ENCODE assay signal across 8 cellular contexts in the genomic region with DNA sequence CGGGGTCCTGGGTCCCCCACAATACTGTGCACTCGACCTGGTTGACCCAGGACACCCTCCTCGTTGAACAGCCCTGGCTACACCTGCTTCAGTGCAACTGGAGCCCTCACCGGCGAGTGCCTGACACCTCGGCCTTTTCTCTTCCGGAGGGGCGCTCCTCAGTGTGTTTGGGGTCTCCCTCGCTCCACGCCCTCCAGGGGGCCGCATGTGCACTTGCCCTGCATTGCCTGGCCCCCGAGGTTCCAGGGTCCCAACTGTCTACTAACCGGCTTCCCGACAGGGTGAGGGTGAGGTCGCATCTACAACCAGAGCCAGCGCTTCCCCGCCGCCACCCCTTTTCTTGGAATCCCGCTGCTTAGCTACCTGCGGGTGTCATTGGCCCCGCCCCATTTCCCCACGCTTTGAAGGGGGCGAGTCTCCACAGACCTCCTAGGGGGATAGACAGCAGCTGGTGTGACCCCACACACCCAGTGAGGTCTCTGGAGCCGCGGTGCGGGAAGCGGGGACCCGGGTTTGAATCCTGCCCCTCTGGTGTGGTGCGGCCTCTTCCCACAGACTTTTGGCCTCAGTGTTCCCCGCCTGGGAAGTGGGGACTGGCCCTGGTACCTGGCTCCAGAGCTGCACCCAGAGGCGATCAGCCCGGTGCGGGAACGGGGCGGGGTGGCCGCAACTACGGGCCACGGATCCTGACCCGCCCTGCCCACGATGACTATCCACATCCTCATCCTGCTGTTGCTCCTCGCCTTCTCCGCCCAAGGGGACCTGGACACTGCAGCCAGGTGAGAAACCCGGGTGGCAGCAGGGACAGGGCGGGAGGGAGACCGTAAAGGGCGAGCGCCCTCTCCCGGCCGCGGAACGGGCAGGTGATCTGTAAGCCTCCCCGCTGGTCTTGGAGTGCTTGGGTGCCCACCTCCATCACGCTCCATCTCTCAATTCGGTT. TPM values are rescaled to one million over a fixed set of nuclear protein-coding genes. Genes with fewer than 3 reads are reported as not detected.
DNase-seq lines count a peak whose midpoint lies in the region; ATAC-seq and TF ChIP-seq lines count a peak whose summit lies in the region.

A gene with protein sequence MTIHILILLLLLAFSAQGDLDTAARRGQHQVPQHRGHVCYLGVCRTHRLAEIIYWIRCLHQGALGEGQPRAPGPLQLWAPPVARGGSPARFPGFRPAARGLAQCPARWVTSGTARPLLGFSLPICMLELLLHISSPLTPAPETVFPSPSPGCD (plus strand): TSS at position 462 of the 940 bp plus-strand sequence. CDS start 244 bp downstream, at position 706.

- peak within 1 kb of the TSS; percentile 84 for H2AFZ ChIP-seq in ACC112 (ENCODE audit: low read length, unreplicated experiment)
- no peak within 1 kb of the TSS; the same call in 1 of the 2 replicates for H2AFZ ChIP-seq in GM23338
- H2AFZ ChIP-seq in SK-N-SH (ENCODE audit: low read depth): peak within 1 kb of the TSS; percentile 81; the same call in 1 of the 2 replicates
- no peak within 1 kb of the TSS for H2AFZ ChIP-seq in Karpas-422 (ENCODE audit: low read length)

- peak; percentile 51 for TF ChIP-seq RAD21 in SK-N-SH (IDR thresholded peaks at IDR 0.05; ENCODE audit: low read length)

- DNase-seq in GM23338 (ENCODE audit: low spot score) (peak; percentile 85), SK-N-SH (peak; percentile 82), coronary artery (ENCODE audit: low spot score) (no peak), lung (ENCODE audit: low spot score) (no peak), superior temporal gyrus (ENCODE audit: extremely low spot score) (peak; percentile 42), Karpas-422 (no peak)

- peaks cover 44% of the 10 kb centered on the region for H3K4me1 Mint-ChIP-seq in GM23338

- H3K27ac ChIP-seq in ACC112 (ENCODE audit: low read depth, low read length) (peak within 1 kb of the TSS; percentile 29; the same call in 1 of the 2 replicates), GM23338 (ENCODE audit: low read depth) (peak within 1 kb of the TSS; percentile 85), SK-N-SH (ENCODE audit: low read depth in 2 of 2, low read length in 1 of 2) (peak within 1 kb of the TSS; percentile 60 to 95), coronary artery (peak within 1 kb of the TSS in 1 of 2 donors; percentile 49), lung (ENCODE audit: low read depth in 1 of 2, low read length in 1 of 2) (peak within 1 kb of the TSS; percentile 58 to 77), Karpas-422 (ENCODE audit: low read length) (no peak within 1 kb of the TSS)

- H3K4me3 ChIP-seq in ACC112 (ENCODE audit: low read depth, low read length): peak within 1 kb of the TSS; percentile 81
- peak within 1 kb of the TSS; percentile 97 for H3K4me3 ChIP-seq in GM23338
- peak within 1 kb of the TSS; percentile 77 to 81 for H3K4me3 ChIP-seq in SK-N-SH (ENCODE audit: low read depth in 2 of 2, low read length in 1 of 2)
- peak within 1 kb of the TSS; percentile 61 for H3K4me3 ChIP-seq in coronary artery
- peak within 1 kb of the TSS; percentile 39 for H3K4me3 ChIP-seq in lung
- no peak within 1 kb of the TSS for H3K4me3 ChIP-seq in Karpas-422 (ENCODE audit: low read length)

- peak within 1 kb of the TSS; percentile 94 for H3K4me3 Mint-ChIP-seq in GM23338

- ATAC-seq in GM23338 (peak; percentile 62), lung (ENCODE audit: insufficient read depth, low FRiP score) (no peak), HG03457 (IDR thresholded peaks at IDR 0.05; ENCODE audit: unreplicated experiment) (no peak)

- H3K4me1 ChIP-seq in ACC112 (ENCODE audit: control insufficient read depth, insufficient read depth, low read length, unreplicated experiment): no peaks in the 10 kb centered on the region
- H3K4me1 ChIP-seq in GM23338 (ENCODE audit: insufficient read depth): peaks cover 29% of the 10 kb centered on the region
- H3K4me1 ChIP-seq in SK-N-SH (ENCODE audit: control insufficient read depth in 1 of 2, insufficient read depth in 2 of 2, low read depth in 1 of 2, low read length in 1 of 2): peaks cover 6 to 28% of the 10 kb centered on the region in 2 experiments; a peak in 2 of 4 replicates
- peaks cover 0 to 16% of the 10 kb centered on the region in 2 donors for H3K4me1 ChIP-seq in lung (ENCODE audit: control insufficient read depth in 2 of 2, insufficient read depth in 2 of 2, low read length in 2 of 2)
- no peaks in the 10 kb centered on the region for H3K4me1 ChIP-seq in Karpas-422 (ENCODE audit: low read length)

- H4K20me1 ChIP-seq in GM23338 (replicated peaks; ENCODE audit: insufficient read depth) (peaks cover 25% of the 10 kb centered on the region), SK-N-SH (ENCODE audit: insufficient read depth) (0 out of 2 replicates have a peak, but pooled peaks cover 4% of the 10 kb centered on the region), Karpas-422 (ENCODE audit: insufficient read depth, low read depth, low read length) (peaks cover 18% of the 10 kb centered on the region; the same call in 1 of the 2 replicates)

- TF ChIP-seq CTCF in GM23338 (conservative IDR thresholded peaks at IDR 0.05; ENCODE audit: low read depth in 2 of 2): peak; percentile 69 to 84
- peak; percentile 76 for TF ChIP-seq CTCF in SK-N-SH (IDR thresholded peaks at IDR 0.05)
- TF ChIP-seq CTCF in coronary artery (IDR thresholded peaks at IDR 0.05): peak; percentile 33
- no peak for TF ChIP-seq CTCF in lung (IDR thresholded peaks at IDR 0.05; ENCODE audit: control extremely low read depth, extremely low read depth)

- H3K4me2 ChIP-seq in GM23338: peak within 1 kb of the TSS; percentile 99
- peak within 1 kb of the TSS; percentile 95 for H3K4me2 ChIP-seq in SK-N-SH
- H3K4me2 ChIP-seq in Karpas-422 (ENCODE audit: low read depth, low read length, poor library complexity, severe bottlenecking): no peak within 1 kb of the TSS

- no peak for TF ChIP-seq EP300 in SK-N-SH (IDR thresholded peaks at IDR 0.05; ENCODE audit: borderline replicate concordance in 1 of 2, low read depth in 1 of 2, low read length in 1 of 2)

- H3K27me3 ChIP-seq in ACC112 (ENCODE audit: insufficient read depth, low read length) (no peaks in the 10 kb centered on the region), GM23338 (ENCODE audit: insufficient read depth) (no peaks in the 10 kb centered on the region), SK-N-SH (ENCODE audit: insufficient read depth) (no peaks in the 10 kb centered on the region), lung (ENCODE audit: control insufficient read depth, insufficient read depth) (no peaks in the 10 kb centered on the region), Karpas-422 (ENCODE audit: low read length) (no peaks in the 10 kb centered on the region)

- H3K36me3 ChIP-seq in ACC112 (ENCODE audit: insufficient read depth, low read length) (no peaks in the 10 kb centered on the region), GM23338 (ENCODE audit: insufficient read depth) (peaks cover 12% of the 10 kb centered on the region), SK-N-SH (replicated peaks in 1 of 2; ENCODE audit: control insufficient read depth in 1 of 2, insufficient read depth in 2 of 2, low read length in 1 of 2) (peaks cover 17 to 39% of the 10 kb centered on the region in 2 experiments), lung (ENCODE audit: control insufficient read depth in 2 of 2, insufficient read depth in 2 of 2, low read length in 2 of 2) (peaks cover 0 to 25% of the 10 kb centered on the region in 2 donors), Karpas-422 (ENCODE audit: insufficient read depth, low read length) (peaks cover 18% of the 10 kb centered on the region)

- no peaks in the 10 kb centered on the region for H3K9me2 ChIP-seq in GM23338 (ENCODE audit: insufficient read depth)
- no peaks in the 10 kb centered on the region for H3K9me2 ChIP-seq in SK-N-SH
- H3K9me2 ChIP-seq in Karpas-422 (replicated peaks; ENCODE audit: insufficient read depth, low read length): no peaks in the 10 kb centered on the region

- no peaks in the 10 kb centered on the region for H3K9me3 ChIP-seq in SK-N-SH
- H3K9me3 ChIP-seq in lung (ENCODE audit: control insufficient read depth in 2 of 2, insufficient read depth in 1 of 2, low read length in 1 of 2): no peaks in the 10 kb centered on the region
- no peaks in the 10 kb centered on the region for H3K9me3 ChIP-seq in Karpas-422 (ENCODE audit: low read length)

- POLR2A ChIA-PET in SK-N-SH (lab: Yijun Ruan, JAX): interaction anchor here (1.2 to 3.2 kb wide), 3 partner anchors 11 to 23 kb away, joined by 4 to 11 read pairs (median 6); a partner anchor contains a TSS

- peak within 1 kb of the TSS; percentile 71; the same call in 1 of the 2 replicates for H3K9ac ChIP-seq in SK-N-SH
- H3K9ac ChIP-seq in Karpas-422 (ENCODE audit: low read length): no peak within 1 kb of the TSS

- no peaks in the 10 kb centered on the region for H3K79me2 ChIP-seq in ACC112 (ENCODE audit: control insufficient read depth, insufficient read depth, low read length, unreplicated experiment)
- H3K79me2 ChIP-seq in GM23338 (replicated peaks; ENCODE audit: insufficient read depth): peaks cover 18% of the 10 kb centered on the region
- peaks cover 27% of the 10 kb centered on the region for H3K79me2 ChIP-seq in SK-N-SH (ENCODE audit: insufficient read depth)
- no peaks in the 10 kb centered on the region; the same call in 1 of the 2 replicates for H3K79me2 ChIP-seq in Karpas-422 (ENCODE audit: low read length)

- H3K27ac Mint-ChIP-seq in GM23338: peak within 1 kb of the TSS; percentile 95

- H3K9me3 Mint-ChIP-seq in GM23338: peaks cover 8% of the 10 kb centered on the region

- CTCF ChIA-PET in SK-N-SH (lab: Yijun Ruan, JAX): interaction anchor here (0.7 to 8.0 kb wide), 12 partner anchors 8 to 162 kb away, joined by 3 to 75 read pairs (median 4); a partner anchor contains a TSS

- peaks cover 49% of the 10 kb centered on the region for H3K36me3 Mint-ChIP-seq in GM23338 (ENCODE audit: low read depth)

- H3K27me3 Mint-ChIP-seq in GM23338 (ENCODE audit: insufficient read depth, low read depth, poor library complexity): peaks cover 39% of the 10 kb centered on the region

- whole genome bisulfite sequencing in SK-N-SH (ENCODE audit: low lambda C conversion rate): 61% methylated on average over 22 of the region's 54 CpGs
- WGBS in lung, 2 donors: 35% methylated on average over 54 of the region's 54 CpGs

- H3F3A ChIP-seq in GM23338 (replicated peaks; ENCODE audit: low read depth) (peaks cover 58% of the 10 kb centered on the region), SK-N-SH (replicated peaks; ENCODE audit: insufficient read depth) (peaks cover 15% of the 10 kb centered on the region)

TF ChIP-seq in GM23338, 12 proteins besides CTCF, POLR2A, EP300 and RAD21 (continues in another document):
- TF ChIP-seq EZH2phosphoT487 (IDR thresholded peaks at IDR 0.05; ENCODE audit: unreplicated experiment): no peak
- no peak for TF ChIP-seq ZNF114 (CRISPR knock-in tag; IDR thresholded peaks at IDR 0.05)

TF ChIP-seq in SK-N-SH, 30 proteins besides CTCF, POLR2A, EP300 and RAD21 (continues in another document):
- TF ChIP-seq SIN3A (IDR thresholded peaks at IDR 0.05; ENCODE audit: borderline replicate concordance, low read depth, low read length): no peak; the same call in 1 of the 2 replicates

RNA-seq across cellular contexts. Expression of the gene that starts here (rescaled TPM):
- 3.1 and 5.7 TPM in 2 replicates for total RNA-seq in GM23338 (2014; rRNA removed; shearing (Covaris generic))
- 2.6 and 2.8 TPM in 2 replicates for polyA plus RNA-seq in GM23338 (2016; fragmentation: Nextera tagmentation; extraction: Ambion mirVana)
- polyA plus RNA-seq in SK-N-SH (2012; rRNA removed): 1.3 TPM in 2 replicates
- polyA plus RNA-seq in SK-N-SH (2012; cell fraction: cytosol; rRNA removed): 0.20 and 0.23 TPM in 2 replicates
- polyA plus RNA-seq in SK-N-SH (2012; cell fraction: nucleus; rRNA removed): 8.2 and 9.3 TPM in 2 replicates
- total RNA-seq in lung: 1 to 10 TPM in 1 of 2 donors, under 1 TPM in 1; 0.60 to 4.2 TPM
- polyA plus RNA-seq in lung: 1 to 10 TPM; 2.5 to 3.5 TPM
- 4.0 and 12.0 TPM in 2 replicates for total RNA-seq in Karpas-422 (2014; rRNA removed; shearing (Covaris generic); ENCODE audit: low replicate concordance)

Comparison
In these comparisons a context has a peak if more than half of its experiments do, and no peak if none do; other contexts are left out.
1. H2AFZ ChIP-seq: peak in ACC112 (single experiment) and SK-N-SH (single experiment); none in GM23338 (single experiment) and Karpas-422 (single experiment).
2. DNase-seq: peak in GM23338 (single experiment), SK-N-SH (single experiment) and superior temporal gyrus (single experiment); none in coronary artery (single experiment), lung (single experiment) and Karpas-422 (single experiment).